In the genomic region with DNA sequence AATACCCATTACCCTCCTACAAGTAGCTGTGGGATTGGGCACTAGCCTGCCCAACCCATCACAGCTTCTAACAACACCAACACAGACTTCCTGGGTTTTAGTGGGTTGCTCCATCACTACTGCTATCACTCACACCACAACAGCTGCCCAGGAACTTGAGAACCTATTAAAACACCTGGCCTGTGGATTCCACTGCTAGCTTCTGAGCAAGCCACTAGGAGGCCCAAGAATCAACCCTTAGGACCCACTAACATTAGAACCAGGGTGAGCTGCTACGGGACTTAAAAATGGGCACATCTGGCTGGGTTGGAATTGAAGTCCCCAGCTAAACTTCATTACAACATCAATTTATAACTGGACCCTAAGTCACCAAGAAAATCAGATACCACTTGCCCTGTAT, we compare ENCODE assay signal across 1 cellular context.
TF ChIP-seq lines count a peak whose summit lies in the region.

No MANE protein-coding gene starts in this region.

TF ChIP-seq in GM23338, 12 proteins besides CTCF, POLR2A, EP300 and RAD21 (continued from another document):
- TF ChIP-seq STAT1 (IDR thresholded peaks at IDR 0.05; ENCODE audit: unreplicated experiment): no peak
- TF ChIP-seq ZNF462 (CRISPR knock-in tag; IDR thresholded peaks at IDR 0.05): no peak
- no peak for TF ChIP-seq EZH2phosphoT487 (IDR thresholded peaks at IDR 0.05; ENCODE audit: unreplicated experiment)
TF ChIP-seq in GM23338: peak in this region for 0.
